ENCODE assay signal across 9 cellular contexts in genomic region chr11:64924910-64925284, GRCh38. TPM values are rescaled to one million over a fixed set of nuclear protein-coding genes. Genes with fewer than 3 reads are reported as not detected.
DNase-seq lines count a peak whose midpoint lies in the region; FAIRE-seq and TF ChIP-seq lines count a peak whose summit lies in the region.
"Had no signal": no experiment of that assay in that cellular context is flagged by ENCODE, and none has a peak within 500 bp of the region (broad histone marks: within the 10 kb centered on the region; RNA-seq: fewer than 3 reads in every experiment).

No MANE protein-coding gene starts in this region.

- 0 to 1% (median 1%) methylated on average over 9 to 24 of the region's 24 CpGs for WGBS in stomach, 5 donors

- H3K4me3 ChIP-seq in stomach, result peak overlapping the region; percentile 85 to 100 (median 92)

- peaks cover 10 to 32% (median 30%) of the 10 kb centered on the region in 4 donors for H3K4me1 ChIP-seq in stomach

- peaks cover 0 to 9% (median 3%) of the 10 kb centered on the region in 3 donors for H3K36me3 Mint-ChIP-seq in immature natural killer cell

- intact Hi-C loops in stomach (cut with DNase I; ENCODE audit: low total_unique reads), result no loop called here

- peak overlapping the region; percentile 49 to 97 (median 96) for H3K27ac ChIP-seq in stomach

- H3K27me3 Mint-ChIP-seq in immature natural killer cell (ENCODE audit: low read depth in 3 of 3), result peaks cover 0 to 3% (median 0%) of the 10 kb centered on the region in 3 donors

- no peak for TF ChIP-seq EP300 in stomach (IDR thresholded peaks at IDR 0.05)

- peak; percentile 26 for DNase-seq in EH (ENCODE audit: low read depth)
- DNase-seq in HTR-8/SVneo (ENCODE audit: insufficient read length, low spot score), result peak; percentile 17
- DNase-seq in astrocyte of the hippocampus (ENCODE audit: low read depth, low spot score), result peak; percentile 41
- no peak for DNase-seq in immature natural killer cell
- DNase-seq in stomach, result no peak
- DNase-seq in NCI-H146 (lab: John Stamatoyannopoulos, UW), result no peak
- DNase-seq in NCI-H128 (lab: John Stamatoyannopoulos, UW; ENCODE audit: unreplicated experiment), result no peak
- no peak for DNase-seq in DMS153 (lab: John Stamatoyannopoulos, UW)

- H3K36me3 ChIP-seq in stomach, result peaks cover 14 to 36% (median 30%) of the 10 kb centered on the region in 4 donors

- no peaks in the 10 kb centered on the region for H3K9me3 Mint-ChIP-seq in immature natural killer cell

- no peak for TF ChIP-seq CTCF in stomach (IDR thresholded peaks at IDR 0.05)

- no peak for TF ChIP-seq POLR2A in stomach (IDR thresholded peaks at IDR 0.05)

- H3K4me3 Mint-ChIP-seq in immature natural killer cell, result peak overlapping the region; percentile 82 to 97 (median 86)

- no peaks in the 10 kb centered on the region for H3K27me3 ChIP-seq in stomach

- peak overlapping the region in 5 of 6 donors; percentile 73 to 95 (median 76) for H3K27ac Mint-ChIP-seq in immature natural killer cell

- FAIRE-seq in HTR-8/SVneo (lab: Jason Lieb, UNC), result no peak

- no peaks in the 10 kb centered on the region for H3K9me3 ChIP-seq in stomach

- peaks cover 14 to 16% of the 10 kb centered on the region in 2 donors for H3K4me1 Mint-ChIP-seq in immature natural killer cell

RNA-seq across cellular contexts. Expression of gene PPP2R5B, which starts 0.4 kb away (rescaled TPM):
- polyA plus RNA-seq in immature natural killer cell (10 to 100 TPM in 2 of 3 donors, 1 to 10 TPM in 1; 7.8 to 14.6 (median 14.0) TPM), stomach (10 to 100 TPM in 2 of 3 donors, 1 to 10 TPM in 1; 9.8 to 13.8 (median 12.3) TPM)
- 10 to 100 TPM in 4 of 5 donors, 1 to 10 TPM in 1; 6.6 to 75.6 (median 25.7) TPM for total RNA-seq in stomach

RNA-seq across cellular contexts. Expression of gene ATG2A, which starts 7.9 kb away (rescaled TPM):
- 10 to 100 TPM in 1 of 3 donors, 1 to 10 TPM in 2; 3.7 to 10.0 (median 6.7) TPM for polyA plus RNA-seq in immature natural killer cell
- total RNA-seq in stomach, result 10 to 100 TPM; 14.3 to 77.6 (median 46.1) TPM
- polyA plus RNA-seq in stomach, result 10 to 100 TPM; 12.2 to 18.7 (median 16.3) TPM

RNA-seq across cellular contexts. Expression of gene GPHA2, which starts 10.8 kb away (rescaled TPM):
- not detected for polyA plus RNA-seq in immature natural killer cell
- not detected for total RNA-seq in stomach
- under 1 TPM in 2 of 3 donors, not detected in 1; 0.30 to 0.50 TPM for polyA plus RNA-seq in stomach
- total RNA-seq: T-helper 2 cell treated with Interferon-gamma antibody and Interleukin-4, amounts not matched to agents 100 ng/mL and 5 ng/mL, for 36 hours had no signal

RNA-seq across cellular contexts. Expression of gene EHD1, which starts 46.5 kb away (rescaled TPM):
- polyA plus RNA-seq in immature natural killer cell (100 to 1,000 TPM; 136 to 247 (median 160) TPM), stomach (10 to 100 TPM; 17.9 to 24.6 (median 19.4) TPM)
- total RNA-seq in stomach, result 100 to 1,000 TPM in 2 of 5 donors, 10 to 100 TPM in 3; 23.3 to 160 (median 56.2) TPM

RNA-seq across cellular contexts. Expression of gene MAJIN, which starts 47.0 kb away (rescaled TPM):
- polyA plus RNA-seq in immature natural killer cell (not detected), stomach (under 1 TPM in 1 of 3 donors, not detected in 2; 0.20 TPM)
- total RNA-seq in stomach, result not detected
- total RNA-seq: T-helper 2 cell treated with Interferon-gamma antibody and Interleukin-4, amounts not matched to agents 100 ng/mL and 5 ng/mL, for 36 hours had no signal

Comparison
In these comparisons a context has a peak if more than half of its experiments do, and no peak if none do; other contexts are left out.
1. DNase-seq: peak in EH (single experiment), HTR-8/SVneo (single experiment) and astrocyte of the hippocampus (single experiment); none in immature natural killer cell (0 of 3), stomach (single experiment), NCI-H146 (single experiment), NCI-H128 (single experiment) and DMS153 (single experiment).